7 cellular contexts compared by ENCODE assay signal in genomic region chr19:51169283-51169918, GRCh38. TPM values are rescaled to one million over a fixed set of nuclear protein-coding genes. Genes with fewer than 3 reads are reported as not detected.
DNase-seq lines count a peak whose midpoint lies in the region; ATAC-seq, FAIRE-seq and TF ChIP-seq lines count a peak whose summit lies in the region.
"Not testable (repeated sequence)": the region's sequence is repeated elsewhere in the genome, so short reads cannot be mapped to it uniquely, and the experiment has no call there.

No MANE protein-coding gene starts in this region.

- H3K4me3 ChIP-seq in endothelial cell of umbilical vein (replicated peaks in 1 of 3; ENCODE audit: insufficient read depth in 1 of 3, low read depth in 1 of 3, low read length in 3 of 3); lung: not testable (repeated sequence)

- intact Hi-C loops in activated T-helper 2 cell treated with anti-CD3 and anti-CD28 coated beads, Interferon-gamma antibody, Interleukin-2, Interleukin-4, amounts not matched to agents 10 μg/mL and 5 μg/mL and 100 μg/mL, durations not matched to agents 14 hours and 24 hours and 36 hours (cut with micrococcal nuclease), result loop anchor here (1.0 to 5.0 kb wide), 2 partner anchors 11 to 38 kb away; no protein-coding TSS in a partner anchor
- intact Hi-C loops in endothelial cell of umbilical vein (cut with micrococcal nuclease), result loop anchor here (1.0 kb wide), 2 partner anchors 11 to 148 kb away; no protein-coding TSS in a partner anchor

- not testable (repeated sequence) for H3K9ac ChIP-seq in endothelial cell of umbilical vein (replicated peaks; ENCODE audit: extremely low read depth, insufficient read depth, low read length)

- WGBS in lung, 2 donors, result 11 to 23% methylated on average over 11 of the region's 11 CpGs

- H3K4me1 Mint-ChIP-seq in activated T-helper 2 cell treated with anti-CD3 and anti-CD28 coated beads, Interferon-gamma antibody, Interleukin-2, Interleukin-4, amounts not matched to agents 10 μg/mL and 5 μg/mL and 100 μg/mL, durations not matched to agents 14 hours and 24 hours and 36 hours (ENCODE audit: low read depth), result peaks cover 36% of the 10 kb centered on the region

- TF ChIP-seq CTCF in GM12874 (IDR thresholded peaks at IDR 0.05; ENCODE audit: insufficient read depth, low read depth, low read length), result peak; percentile 77
- peak; percentile 40 to 75 for TF ChIP-seq CTCF in endothelial cell of umbilical vein (IDR thresholded peaks at IDR 0.05; ENCODE audit: extremely low read depth in 1 of 2, insufficient read depth in 1 of 2, low read depth in 1 of 2, low read length in 2 of 2)
- peak; percentile 62 for TF ChIP-seq CTCF in lung (IDR thresholded peaks at IDR 0.05; ENCODE audit: control extremely low read depth, extremely low read depth)

- FAIRE-seq in endothelial cell of umbilical vein (lab: Jason Lieb, UNC), result peak; percentile 48

- H3K9me3 Mint-ChIP-seq in activated T-helper 2 cell treated with anti-CD3 and anti-CD28 coated beads, Interferon-gamma antibody, Interleukin-2, Interleukin-4, amounts not matched to agents 10 μg/mL and 5 μg/mL and 100 μg/mL, durations not matched to agents 14 hours and 24 hours and 36 hours, result not testable (repeated sequence)

- peak overlapping the region; percentile 22 for H2AFZ ChIP-seq in endothelial cell of umbilical vein (ENCODE audit: low read depth, low read length)

- BruUV-seq in endothelial cell of umbilical vein (replicated peaks; lab: Mats Ljungman, UMichigan), result not testable (repeated sequence)

- not testable (repeated sequence) for H3K79me2 ChIP-seq in endothelial cell of umbilical vein (ENCODE audit: control insufficient read depth, insufficient read depth, low read length)

- TF ChIP-seq POLR2A in endothelial cell of umbilical vein (IDR thresholded peaks at IDR 0.05; ENCODE audit: low read depth, low read length), result not testable (repeated sequence)

- H3K27ac Mint-ChIP-seq in activated T-helper 2 cell treated with anti-CD3 and anti-CD28 coated beads, Interferon-gamma antibody, Interleukin-2, Interleukin-4, amounts not matched to agents 10 μg/mL and 5 μg/mL and 100 μg/mL, durations not matched to agents 14 hours and 24 hours and 36 hours, result not testable (repeated sequence)

- H3K9me1 ChIP-seq in endothelial cell of umbilical vein (replicated peaks; ENCODE audit: control insufficient read depth, extremely low read depth, insufficient read depth, low read length), result not testable (repeated sequence)

- ATAC-seq in lung (ENCODE audit: insufficient read depth, low FRiP score), result not testable (repeated sequence)

- H3K4me1 ChIP-seq in endothelial cell of umbilical vein (ENCODE audit: control insufficient read depth, extremely low read depth, insufficient read depth, low read length); lung (ENCODE audit: control insufficient read depth in 2 of 2, insufficient read depth in 2 of 2, low read length in 2 of 2): not testable (repeated sequence)

- peak; percentile 51 for DNase-seq in NCI-H2029 (lab: John Stamatoyannopoulos, UW)
- DNase-seq in T follicular helper cell (ENCODE audit: low read depth), result peak; percentile 36
- DNase-seq in activated T-helper 2 cell treated with anti-CD3 and anti-CD28 coated beads, Interferon-gamma antibody, Interleukin-2, Interleukin-4, amounts not matched to agents 10 μg/mL and 5 μg/mL and 100 μg/mL, durations not matched to agents 14 hours and 24 hours and 36 hours (ENCODE audit: low spot score), result peak; percentile 49
- peak; percentile 54 for DNase-seq in endothelial cell of umbilical vein (ENCODE audit: low read depth, low spot score)
- DNase-seq in lung (ENCODE audit: low spot score), result peak; percentile 70
- DNase-seq in stimulated activated CD4-positive, alpha-beta T cell treated with anti-CD3 and anti-CD28 coated beads, Interleukin-15, amount 100 ng/mL, for 1 hour (ENCODE audit: low read depth in 1 of 2, low spot score in 1 of 2), result peak; percentile 43 to 50

- H3K27me3 Mint-ChIP-seq in activated T-helper 2 cell treated with anti-CD3 and anti-CD28 coated beads, Interferon-gamma antibody, Interleukin-2, Interleukin-4, amounts not matched to agents 10 μg/mL and 5 μg/mL and 100 μg/mL, durations not matched to agents 14 hours and 24 hours and 36 hours (ENCODE audit: low read depth), result not testable (repeated sequence)

- H3K36me3 ChIP-seq in endothelial cell of umbilical vein (ENCODE audit: control insufficient read depth in 2 of 2, extremely low read depth in 1 of 2, insufficient read depth in 2 of 2, low read length in 2 of 2); lung (ENCODE audit: control insufficient read depth in 2 of 2, insufficient read depth in 2 of 2, low read length in 2 of 2): not testable (repeated sequence)

- not testable (repeated sequence) for H3K9me3 ChIP-seq in endothelial cell of umbilical vein (replicated peaks; ENCODE audit: control insufficient read depth, insufficient read depth, low read length); lung (ENCODE audit: control insufficient read depth in 2 of 2, insufficient read depth in 1 of 2, low read length in 1 of 2)

- not testable (repeated sequence) for H3K4me3 Mint-ChIP-seq in activated T-helper 2 cell treated with anti-CD3 and anti-CD28 coated beads, Interferon-gamma antibody, Interleukin-2, Interleukin-4, amounts not matched to agents 10 μg/mL and 5 μg/mL and 100 μg/mL, durations not matched to agents 14 hours and 24 hours and 36 hours (ENCODE audit: low read depth)

- H3K36me3 Mint-ChIP-seq in activated T-helper 2 cell treated with anti-CD3 and anti-CD28 coated beads, Interferon-gamma antibody, Interleukin-2, Interleukin-4, amounts not matched to agents 10 μg/mL and 5 μg/mL and 100 μg/mL, durations not matched to agents 14 hours and 24 hours and 36 hours (ENCODE audit: low read depth), result not testable (repeated sequence)

- not testable (repeated sequence) for H3K27me3 ChIP-seq in endothelial cell of umbilical vein (ENCODE audit: control insufficient read depth in 2 of 2, insufficient read depth in 2 of 2, low read length in 2 of 2); lung (ENCODE audit: control insufficient read depth, insufficient read depth)

- H3K4me2 ChIP-seq in endothelial cell of umbilical vein (ENCODE audit: insufficient read depth, low read length), result not testable (repeated sequence)

- not testable (repeated sequence) for H3K27ac ChIP-seq in endothelial cell of umbilical vein (ENCODE audit: insufficient read depth, low read depth, low read length); lung (ENCODE audit: low read depth in 1 of 2, low read length in 1 of 2)

- POLR2A ChIA-PET in endothelial cell of umbilical vein (lab: Charles Lee), result not testable (repeated sequence)

- CTCF ChIA-PET in endothelial cell of umbilical vein (lab: Charles Lee), result interaction anchor here (1.3 to 2.4 kb wide), 4 partner anchors 10 to 149 kb away, joined by 3 to 17 read pairs (median 10); no protein-coding TSS in a partner anchor

- H4K20me1 ChIP-seq in endothelial cell of umbilical vein (replicated peaks; ENCODE audit: control insufficient read depth, extremely low read depth, insufficient read depth, low read length), result not testable (repeated sequence)

- dilution Hi-C loops in endothelial cell of umbilical vein (cut with MboI; ENCODE audit: extremely low pct_ligation_motif_present, low sequenced_read_pairs), result not testable (repeated sequence)

RNA-seq across cellular contexts. Expression of gene SIGLEC7, which starts 27.3 kb away (rescaled TPM):
- not detected in 2 replicates for total RNA-seq in activated T-helper 2 cell treated with anti-CD3 and anti-CD28 coated beads, Interferon-gamma antibody, Interleukin-2, Interleukin-4, amounts not matched to agents 10 μg/mL and 5 μg/mL and 100 μg/mL, durations not matched to agents 14 hours and 24 hours and 36 hours
- total RNA-seq in endothelial cell of umbilical vein (not detected in 2 replicates), lung (10 to 100 TPM in 1 of 2 donors, 1 to 10 TPM in 1; 6.3 to 13.4 TPM)
- polyA plus RNA-seq in endothelial cell of umbilical vein (not detected in 2 replicates), lung (10 to 100 TPM in 1 of 2 donors, 1 to 10 TPM in 1; 2.1 to 29.3 TPM)
- polyA plus RNA-seq in endothelial cell of umbilical vein (2011; cell fraction: cytosol; rRNA removed), result not detected in 2 replicates
- polyA plus RNA-seq in endothelial cell of umbilical vein (2011; cell fraction: nucleus; rRNA removed), result not detected in 2 replicates
- polyA plus RNA-seq in endothelial cell of umbilical vein (2012), result not detected in 2 replicates
- not detected in 2 replicates for polyA minus RNA-seq in endothelial cell of umbilical vein
- polyA minus RNA-seq in endothelial cell of umbilical vein (2011; cell fraction: cytosol; rRNA and poly(A)+ RNA removed), result not detected
- polyA minus RNA-seq in endothelial cell of umbilical vein (2011; cell fraction: nucleus; rRNA and poly(A)+ RNA removed), result not detected in 2 replicates

RNA-seq across cellular contexts. Expression of gene SIGLEC9, which starts 44.7 kb away (rescaled TPM):
- 0.18 TPM in 1 of 2 replicates, not detected in the other for total RNA-seq in activated T-helper 2 cell treated with anti-CD3 and anti-CD28 coated beads, Interferon-gamma antibody, Interleukin-2, Interleukin-4, amounts not matched to agents 10 μg/mL and 5 μg/mL and 100 μg/mL, durations not matched to agents 14 hours and 24 hours and 36 hours
- total RNA-seq in endothelial cell of umbilical vein (not detected in 2 replicates), lung (10 to 100 TPM in 1 of 2 donors, 1 to 10 TPM in 1; 4.5 to 25.7 TPM)
- polyA plus RNA-seq in endothelial cell of umbilical vein (not detected in 2 replicates), lung (10 to 100 TPM in 1 of 2 donors, 1 to 10 TPM in 1; 4.3 to 57.0 TPM)
- polyA plus RNA-seq in endothelial cell of umbilical vein (2011; cell fraction: cytosol; rRNA removed), result not detected in 2 replicates
- not detected in 2 replicates for polyA plus RNA-seq in endothelial cell of umbilical vein (2011; cell fraction: nucleus; rRNA removed)
- not detected in 2 replicates for polyA plus RNA-seq in endothelial cell of umbilical vein (2012)
- polyA minus RNA-seq in endothelial cell of umbilical vein, result not detected in 2 replicates
- not detected for polyA minus RNA-seq in endothelial cell of umbilical vein (2011; cell fraction: cytosol; rRNA and poly(A)+ RNA removed)
- polyA minus RNA-seq in endothelial cell of umbilical vein (2011; cell fraction: nucleus; rRNA and poly(A)+ RNA removed), result not detected in 2 replicates

RNA-seq across cellular contexts. Expression of gene CD33, which starts 55.5 kb away (rescaled TPM):
- 14.3 and 17.0 TPM in 2 replicates for total RNA-seq in activated T-helper 2 cell treated with anti-CD3 and anti-CD28 coated beads, Interferon-gamma antibody, Interleukin-2, Interleukin-4, amounts not matched to agents 10 μg/mL and 5 μg/mL and 100 μg/mL, durations not matched to agents 14 hours and 24 hours and 36 hours
- total RNA-seq in endothelial cell of umbilical vein (not detected in 2 replicates), lung (10 to 100 TPM in 1 of 2 donors, 1 to 10 TPM in 1; 7.0 to 20.2 TPM)
- polyA plus RNA-seq in endothelial cell of umbilical vein (not detected in 2 replicates), lung (10 to 100 TPM; 13.4 to 40.2 TPM)
- not detected in 2 replicates for polyA plus RNA-seq in endothelial cell of umbilical vein (2011; cell fraction: cytosol; rRNA removed)
- not detected in 2 replicates for polyA plus RNA-seq in endothelial cell of umbilical vein (2011; cell fraction: nucleus; rRNA removed)
- polyA plus RNA-seq in endothelial cell of umbilical vein (2012), result not detected in 2 replicates
- polyA minus RNA-seq in endothelial cell of umbilical vein, result 1.3 and 1.9 TPM in 2 replicates
- 4.3 TPM for polyA minus RNA-seq in endothelial cell of umbilical vein (2011; cell fraction: cytosol; rRNA and poly(A)+ RNA removed)
- polyA minus RNA-seq in endothelial cell of umbilical vein (2011; cell fraction: nucleus; rRNA and poly(A)+ RNA removed), result not detected in 2 replicates
